ENCODE assay signal across 20 cellular contexts in genomic region chr12:64998327-64999156, GRCh38.
DNase-seq lines count a peak whose midpoint lies in the region; ATAC-seq, FAIRE-seq and TF ChIP-seq lines count a peak whose summit lies in the region.
"Had no signal": no experiment of that assay in that cellular context is flagged by ENCODE, and none has a peak within 500 bp of the region (broad histone marks: within the 10 kb centered on the region; RNA-seq: fewer than 3 reads in every experiment).

No MANE protein-coding gene starts in this region.

- no peak for TF ChIP-seq CTCF in GM23338 (conservative IDR thresholded peaks at IDR 0.05; ENCODE audit: low read depth in 2 of 2)
- TF ChIP-seq CTCF in bronchial epithelial cell (IDR thresholded peaks at IDR 0.05; ENCODE audit: insufficient read depth, low read length, severe bottlenecking), result no peak
- no peak for TF ChIP-seq CTCF in osteoblast (IDR thresholded peaks at IDR 0.05; ENCODE audit: extremely low read depth, low read depth, low read length)

- H3K9me3 Mint-ChIP-seq in GM23338, result peaks cover 26% of the 10 kb centered on the region
- H3K9me3 Mint-ChIP-seq in stimulated activated naive CD8-positive, alpha-beta T cell treated with anti-CD3 and anti-CD28 coated beads, Interleukin-15, amount 100 ng/mL, for 72 hours, result peaks cover 0 to 8% of the 10 kb centered on the region in 2 donors
- H3K9me3 Mint-ChIP-seq: activated CD8-positive, alpha-beta T cell treated with anti-CD3 and anti-CD28 coated beads for 36 hours; activated T-helper 1 cell treated with anti-CD3 and anti-CD28 coated beads, Interleukin-12 subunit alpha, Interleukin-12 subunit beta, Interleukin-2, Interleukin-4 antibody, amounts not matched to agents 30 ng/mL and 10 ng/mL and 1 ng/mL, durations not matched to agents 14 hours and 24 hours and 36 hours had no signal

- H3K27ac Mint-ChIP-seq in GM23338, result no peak overlapping the region
- H3K27ac Mint-ChIP-seq in stimulated activated naive CD8-positive, alpha-beta T cell treated with anti-CD3 and anti-CD28 coated beads, Interleukin-15, amount 100 ng/mL, for 72 hours, result no peak overlapping the region
- H3K27ac Mint-ChIP-seq: activated CD8-positive, alpha-beta T cell treated with anti-CD3 and anti-CD28 coated beads for 36 hours; activated naive CD8-positive, alpha-beta T cell treated with anti-CD3 and anti-CD28 coated beads, Interleukin-2, amount 50 U/mL, for 24 hours; activated T-helper 1 cell treated with anti-CD3 and anti-CD28 coated beads, Interleukin-12 subunit alpha, Interleukin-12 subunit beta, Interleukin-2, Interleukin-4 antibody, amounts not matched to agents 30 ng/mL and 10 ng/mL and 1 ng/mL, durations not matched to agents 14 hours and 24 hours and 36 hours; B cell had no signal

- H3K36me3 Mint-ChIP-seq in GM23338 (ENCODE audit: low read depth), result peaks cover 23% of the 10 kb centered on the region

- peaks cover 23% of the 10 kb centered on the region for H3K4me1 Mint-ChIP-seq in GM23338
- no peaks in the 10 kb centered on the region for H3K4me1 Mint-ChIP-seq in stimulated activated naive CD8-positive, alpha-beta T cell treated with anti-CD3 and anti-CD28 coated beads, Interleukin-15, amount 100 ng/mL, for 72 hours
- H3K4me1 Mint-ChIP-seq: activated naive CD8-positive, alpha-beta T cell treated with anti-CD3 and anti-CD28 coated beads, Interleukin-2, amount 50 U/mL, for 24 hours; B cell; central memory CD8-positive, alpha-beta T cell had no signal

- H3K36me3 ChIP-seq in GM23338 (ENCODE audit: insufficient read depth) (no peaks in the 10 kb centered on the region), bronchial epithelial cell (ENCODE audit: control insufficient read depth, insufficient read depth, low read length) (no peaks in the 10 kb centered on the region), Karpas-422 (ENCODE audit: insufficient read depth, low read length) (no peaks in the 10 kb centered on the region), osteoblast (ENCODE audit: insufficient read depth, low read length) (no peaks in the 10 kb centered on the region)

- H3K4me1 ChIP-seq in GM23338 (ENCODE audit: insufficient read depth) (peaks cover 21% of the 10 kb centered on the region), Karpas-422 (ENCODE audit: low read length) (no peaks in the 10 kb centered on the region), osteoblast (ENCODE audit: insufficient read depth, low read length) (no peaks in the 10 kb centered on the region)

- H4K20me1 ChIP-seq in GM23338 (replicated peaks; ENCODE audit: insufficient read depth) (no peaks in the 10 kb centered on the region), Karpas-422 (ENCODE audit: insufficient read depth, low read depth, low read length) (no peaks in the 10 kb centered on the region), osteoblast (ENCODE audit: insufficient read depth, low read length) (no peaks in the 10 kb centered on the region)

- H3K27me3 ChIP-seq in GM23338 (ENCODE audit: insufficient read depth) (peaks cover 7% of the 10 kb centered on the region), bronchial epithelial cell (ENCODE audit: control insufficient read depth, insufficient read depth, low read length) (no peaks in the 10 kb centered on the region), Karpas-422 (ENCODE audit: low read length) (no peaks in the 10 kb centered on the region), osteoblast (ENCODE audit: insufficient read depth, low read length) (peaks cover 13% of the 10 kb centered on the region)
- H3K27me3 ChIP-seq: foreskin keratinocyte had no signal

- H3K9me3 ChIP-seq in Karpas-422 (ENCODE audit: low read length) (no peaks in the 10 kb centered on the region), osteoblast (ENCODE audit: low read depth, low read length) (no peaks in the 10 kb centered on the region)

- no peak for ATAC-seq in GM23338
- ATAC-seq in stimulated activated naive CD8-positive, alpha-beta T cell treated with anti-CD3 and anti-CD28 coated beads, Interleukin-15, amount 100 ng/mL, for 72 hours, result no peak
- ATAC-seq: activated CD8-positive, alpha-beta T cell treated with anti-CD3 and anti-CD28 coated beads for 36 hours; activated naive CD8-positive, alpha-beta T cell treated with anti-CD3 and anti-CD28 coated beads, Interleukin-2, amount 50 U/mL, for 24 hours; foreskin keratinocyte had no signal

- DNase-seq in GM23338 (ENCODE audit: low spot score) (no peak), bronchial epithelial cell (ENCODE audit: low read depth) (peak; percentile 91), kidney tubule cell (ENCODE audit: low spot score) (peak; percentile 67), renal cortical epithelial cell (ENCODE audit: low read depth) (peak; percentile 44), Karpas-422 (no peak), osteoblast (ENCODE audit: insufficient read length, low spot score, missing footprints) (no peak)
- DNase-seq in stimulated activated naive CD8-positive, alpha-beta T cell treated with anti-CD3 and anti-CD28 coated beads, Interleukin-15, amount 100 ng/mL, for 72 hours, result no peak
- DNase-seq: activated CD8-positive, alpha-beta T cell treated with anti-CD3 and anti-CD28 coated beads for 36 hours; activated naive CD8-positive, alpha-beta T cell treated with anti-CD3 and anti-CD28 coated beads, Interleukin-2, amount 50 U/mL, for 24 hours; effector CD8-positive, alpha-beta T cell; mesendoderm; MM.1S; NCI-H1694 treated with DMSO at 0.1 percent for 48 hours; NCI-H345; stimulated activated CD4-positive, alpha-beta T cell treated with anti-CD3 and anti-CD28 coated beads, Interleukin-4, amount 100 ng/mL, for 1 hour had no signal

- H3K4me3 ChIP-seq in GM23338, result no peak overlapping the region
- no peak overlapping the region for H3K4me3 ChIP-seq in bronchial epithelial cell (ENCODE audit: low read depth, low read length)
- no peak overlapping the region for H3K4me3 ChIP-seq in Karpas-422 (ENCODE audit: low read length)
- H3K4me3 ChIP-seq in osteoblast (ENCODE audit: insufficient read depth, low read length), result no peak overlapping the region

- H3K79me2 ChIP-seq in GM23338 (replicated peaks; ENCODE audit: insufficient read depth), result no peaks in the 10 kb centered on the region
- H3K79me2 ChIP-seq in Karpas-422 (ENCODE audit: low read length), result no peaks in the 10 kb centered on the region
- no peaks in the 10 kb centered on the region for H3K79me2 ChIP-seq in osteoblast (ENCODE audit: insufficient read depth, low read length)

- no peak overlapping the region for H3K9ac ChIP-seq in Karpas-422 (ENCODE audit: low read length)

- H3K9me2 ChIP-seq in GM23338 (ENCODE audit: insufficient read depth), result 0 out of 2 replicates have a peak, but pooled peaks cover 10% of the 10 kb centered on the region
- no peaks in the 10 kb centered on the region for H3K9me2 ChIP-seq in Karpas-422 (replicated peaks; ENCODE audit: insufficient read depth, low read length)

- peak; percentile 50 for FAIRE-seq in bronchial epithelial cell (lab: Jason Lieb, UNC)
- FAIRE-seq: D721Med had no signal

- peaks cover 5% of the 10 kb centered on the region for H3K27me3 Mint-ChIP-seq in GM23338 (ENCODE audit: insufficient read depth, low read depth, poor library complexity)
- H3K27me3 Mint-ChIP-seq in stimulated activated naive CD8-positive, alpha-beta T cell treated with anti-CD3 and anti-CD28 coated beads, Interleukin-15, amount 100 ng/mL, for 72 hours, result peaks cover 22% of the 10 kb centered on the region

- H3K4me3 Mint-ChIP-seq in GM23338, result no peak overlapping the region
- no peak overlapping the region for H3K4me3 Mint-ChIP-seq in stimulated activated naive CD8-positive, alpha-beta T cell treated with anti-CD3 and anti-CD28 coated beads, Interleukin-15, amount 100 ng/mL, for 72 hours
- H3K4me3 Mint-ChIP-seq: activated CD8-positive, alpha-beta T cell treated with anti-CD3 and anti-CD28 coated beads for 36 hours; activated naive CD8-positive, alpha-beta T cell treated with anti-CD3 and anti-CD28 coated beads, Interleukin-2, amount 50 U/mL, for 24 hours; activated T-helper 1 cell treated with anti-CD3 and anti-CD28 coated beads, Interleukin-12 subunit alpha, Interleukin-12 subunit beta, Interleukin-2, Interleukin-4 antibody, amounts not matched to agents 30 ng/mL and 10 ng/mL and 1 ng/mL, durations not matched to agents 14 hours and 24 hours and 36 hours; B cell; central memory CD8-positive, alpha-beta T cell had no signal

- no peaks in the 10 kb centered on the region for H3F3A ChIP-seq in GM23338 (replicated peaks; ENCODE audit: low read depth)

- H3K27ac ChIP-seq in GM23338 (ENCODE audit: low read depth) (no peak overlapping the region), Karpas-422 (ENCODE audit: low read length) (no peak overlapping the region), osteoblast (ENCODE audit: low read depth, low read length) (no peak overlapping the region)
- H3K27ac ChIP-seq: foreskin keratinocyte had no signal

- H2AFZ ChIP-seq in GM23338, result 0 out of 2 replicates have a peak overlapping the region, but pooled peaks have one; percentile 14
- H2AFZ ChIP-seq in Karpas-422 (ENCODE audit: low read length), result no peak overlapping the region
- no peak overlapping the region for H2AFZ ChIP-seq in osteoblast (ENCODE audit: low read length)

- H3K4me2 ChIP-seq in GM23338 (no peak overlapping the region), Karpas-422 (ENCODE audit: low read depth, low read length, poor library complexity, severe bottlenecking) (no peak overlapping the region), osteoblast (ENCODE audit: insufficient read depth, low read length) (no peak overlapping the region)

TF ChIP-seq in GM23338, 12 proteins besides CTCF, POLR2A, EP300 and RAD21:
- TF ChIP-seq JUNB (IDR thresholded peaks at IDR 0.05; ENCODE audit: unreplicated experiment), result no peak

Comparison
In these comparisons a context has a peak if more than half of its experiments do, and no peak if none do; other contexts are left out.
1. DNase-seq: peak in bronchial epithelial cell (single experiment), kidney tubule cell (single experiment) and renal cortical epithelial cell (single experiment); none in GM23338 (single experiment), stimulated activated naive CD8-positive, alpha-beta T cell treated with anti-CD3 and anti-CD28 coated beads, Interleukin-15, amount 100 ng/mL, for 72 hours (0 of 2), Karpas-422 (single experiment) and osteoblast (single experiment).